Comparison of ENCODE assay signal across 14 cellular contexts in genomic region chr16:86824751-86825310, GRCh38.
DNase-seq lines count a peak whose midpoint lies in the region; ATAC-seq and TF ChIP-seq lines count a peak whose summit lies in the region.
"Had no signal": no experiment of that assay in that cellular context is flagged by ENCODE, and none has a peak within 500 bp of the region (broad histone marks: within the 10 kb centered on the region; RNA-seq: fewer than 3 reads in every experiment).

No MANE protein-coding gene starts in this region.

- no peak overlapping the region for H2BK15ac ChIP-seq in mesenchymal stem cell (ENCODE audit: low read depth, poor library complexity, severe bottlenecking)

- H3K4me1 Mint-ChIP-seq in chondrocyte (ENCODE audit: low read depth) = peaks cover 39% of the 10 kb centered on the region
- H3K4me1 Mint-ChIP-seq in effector memory CD8-positive, alpha-beta T cell (ENCODE audit: low read depth in 2 of 2) = no peaks in the 10 kb centered on the region

- H3K36me3 Mint-ChIP-seq in chondrocyte (ENCODE audit: low read depth) = peaks cover 3% of the 10 kb centered on the region
- H3K36me3 Mint-ChIP-seq in effector memory CD8-positive, alpha-beta T cell (ENCODE audit: insufficient read depth) = peaks cover 3% of the 10 kb centered on the region
- H3K36me3 Mint-ChIP-seq: activated naive CD8-positive, alpha-beta T cell had no signal

- TF ChIP-seq POLR2A in NB4 (IDR thresholded peaks at IDR 0.05; ENCODE audit: extremely low read depth, insufficient read length) = no peak

- H3K18ac ChIP-seq in mesenchymal stem cell (ENCODE audit: low read depth in 1 of 2, low read length in 2 of 2) = no peak overlapping the region

- no peak overlapping the region for H3K23ac ChIP-seq in mesenchymal stem cell (ENCODE audit: low read length in 2 of 2)

- no peak overlapping the region for H4K91ac ChIP-seq in mesenchymal stem cell (ENCODE audit: low read length)

- H3K79me1 ChIP-seq in mesenchymal stem cell (replicated peaks; ENCODE audit: low read length, poor library complexity, severe bottlenecking) = no peaks in the 10 kb centered on the region

- no peak overlapping the region for H2BK120ac ChIP-seq in mesenchymal stem cell (ENCODE audit: low read depth, low read length)

- H2BK12ac ChIP-seq in mesenchymal stem cell (ENCODE audit: low read length in 2 of 2) = no peak overlapping the region

- TF ChIP-seq CTCF in NB4 (IDR thresholded peaks at IDR 0.05; ENCODE audit: low read depth, low read length) = no peak
- no peak for TF ChIP-seq CTCF in chondrocyte (IDR thresholded peaks at IDR 0.05)

- H3K4me2 ChIP-seq in BLaER1 treated with 17β-estradiol and CSF1 and Interleukin-3, amounts not matched to agents 10 nM and 100 nM = peak overlapping the region in 6 of 11 experiments; percentile 2 to 29 (median 5); a peak in 5 of 22 replicates
- no peak overlapping the region for H3K4me2 ChIP-seq in mesenchymal stem cell (ENCODE audit: low read length, poor library complexity, severe bottlenecking)

- H3K36me3 ChIP-seq in BLaER1 treated with 17β-estradiol and CSF1 and Interleukin-3, amounts not matched to agents 10 nM and 100 nM = no peaks in the 10 kb centered on the region
- no peaks in the 10 kb centered on the region for H3K36me3 ChIP-seq in mesenchymal stem cell (ENCODE audit: control insufficient read depth in 1 of 2, insufficient read depth in 2 of 2, low read depth in 1 of 2, low read length in 2 of 2)
- H3K36me3 ChIP-seq: colonic mucosa, ovary had no signal

- H4K20me1 ChIP-seq in BLaER1 treated with 17β-estradiol and CSF1 and Interleukin-3, amounts not matched to agents 10 nM and 100 nM = no peaks in the 10 kb centered on the region

- WGBS in mesenchymal stem cell = 76% methylated on average over 12 of the region's 18 CpGs

- DNase-seq in NB4 (ENCODE audit: low read depth) (peak; percentile 67), chondrocyte (ENCODE audit: low spot score) (no peak), mesenchymal stem cell (peak; percentile 17), kidney glomerular epithelial cell (lab: John Stamatoyannopoulos, UW) (no peak), NCI-H82 treated with DMSO at 0.1 percent for 48 hours (lab: John Stamatoyannopoulos, UW; ENCODE audit: unreplicated experiment) (no peak), caudate nucleus (lab: John Stamatoyannopoulos, UW) (no peak)
- DNase-seq in effector memory CD8-positive, alpha-beta T cell = no peak
- DNase-seq: activated CD8-positive, alpha-beta memory T cell treated with anti-CD3 and anti-CD28 coated beads, Interleukin-2, amount 50 U/mL, for 48 hours; colonic mucosa; HFFc6; ovary had no signal

- H3K27ac ChIP-seq in BLaER1 treated with 17β-estradiol and CSF1 and Interleukin-3, amounts not matched to agents 10 nM and 100 nM = no peak overlapping the region
- H3K27ac ChIP-seq in mesenchymal stem cell (ENCODE audit: low read length, poor library complexity, severe bottlenecking) (peak overlapping the region; percentile 13), caudate nucleus (ENCODE audit: low read depth, low read length) (no peak overlapping the region)
- H3K27ac ChIP-seq: colonic mucosa, HL-60, ovary had no signal

- no peak overlapping the region for H3K9ac ChIP-seq in BLaER1 treated with 17β-estradiol and CSF1 and Interleukin-3, amounts not matched to agents 10 nM and 100 nM
- no peak overlapping the region for H3K9ac ChIP-seq in mesenchymal stem cell (ENCODE audit: low read length)

- H2BK5ac ChIP-seq in mesenchymal stem cell (ENCODE audit: low read depth, low read length, poor library complexity, severe bottlenecking) = no peak overlapping the region

- H3K27ac Mint-ChIP-seq in chondrocyte (ENCODE audit: unreplicated experiment) = peak overlapping the region; percentile 91
- H3K27ac Mint-ChIP-seq in effector memory CD8-positive, alpha-beta T cell = no peak overlapping the region
- H3K27ac Mint-ChIP-seq: activated naive CD8-positive, alpha-beta T cell; HFFc6 had no signal

- H3K4me3 Mint-ChIP-seq in chondrocyte (ENCODE audit: unreplicated experiment) = no peak overlapping the region
- H3K4me3 Mint-ChIP-seq in effector memory CD8-positive, alpha-beta T cell = no peak overlapping the region
- H3K4me3 Mint-ChIP-seq: activated naive CD8-positive, alpha-beta T cell; HFFc6 had no signal

- H3K14ac ChIP-seq in mesenchymal stem cell (ENCODE audit: low read length in 2 of 2) = peak overlapping the region in 1 of 2 experiments; percentile 68

- peaks cover 4% of the 10 kb centered on the region for H3K9me3 Mint-ChIP-seq in chondrocyte (ENCODE audit: low read depth)
- no peaks in the 10 kb centered on the region for H3K9me3 Mint-ChIP-seq in effector memory CD8-positive, alpha-beta T cell
- H3K9me3 Mint-ChIP-seq: HFFc6 had no signal

- no peak overlapping the region for H4K8ac ChIP-seq in mesenchymal stem cell (ENCODE audit: low read length)

- no peaks in the 10 kb centered on the region for H3K27me3 Mint-ChIP-seq in chondrocyte (ENCODE audit: low read depth)
- H3K27me3 Mint-ChIP-seq in effector memory CD8-positive, alpha-beta T cell = peaks cover 49 to 88% of the 10 kb centered on the region in 2 donors

- no peak overlapping the region for H3K4me3 ChIP-seq in BLaER1 treated with 17β-estradiol and CSF1 and Interleukin-3, amounts not matched to agents 10 nM and 100 nM
- H3K4me3 ChIP-seq in NB4 (ENCODE audit: low read depth, low read length) (no peak overlapping the region), mesenchymal stem cell (ENCODE audit: insufficient read depth in 1 of 2, low read depth in 1 of 2, low read length in 2 of 2) (no peak overlapping the region)
- H3K4me3 ChIP-seq: colonic mucosa, ovary had no signal

- peaks cover 11 to 32% (median 29%) of the 10 kb centered on the region in 11 experiments; a peak in 21 of 22 replicates for H3K27me3 ChIP-seq in BLaER1 treated with 17β-estradiol and CSF1 and Interleukin-3, amounts not matched to agents 10 nM and 100 nM
- peaks cover 0 to 100% of the 10 kb centered on the region in 2 experiments for H3K27me3 ChIP-seq in mesenchymal stem cell (ENCODE audit: control insufficient read depth in 1 of 2, insufficient read depth in 1 of 2, low read length in 2 of 2)
- H3K27me3 ChIP-seq: colonic mucosa, ovary had no signal

- no peak for ATAC-seq in effector memory CD8-positive, alpha-beta T cell (replicated peaks)

- H2AFZ ChIP-seq in mesenchymal stem cell (ENCODE audit: low read depth, low read length) = no peak overlapping the region

- no peak overlapping the region for H2AK5ac ChIP-seq in mesenchymal stem cell (ENCODE audit: low read length, severe bottlenecking)

- H3K4me1 ChIP-seq in BLaER1 treated with 17β-estradiol and CSF1 and Interleukin-3, amounts not matched to agents 10 nM and 100 nM = peaks cover 0 to 26% (median 20%) of the 10 kb centered on the region in 10 experiments; a peak in 17 of 20 replicates
- peaks cover 21% of the 10 kb centered on the region for H3K4me1 ChIP-seq in mesenchymal stem cell (ENCODE audit: control insufficient read depth, insufficient read depth, low read depth, low read length)
- H3K4me1 ChIP-seq: colonic mucosa had no signal

- H3K9me3 ChIP-seq in BLaER1 treated with 17β-estradiol and CSF1 and Interleukin-3, amounts not matched to agents 10 nM and 100 nM (replicated peaks in 1 of 11) = no peaks in the 10 kb centered on the region
- H3K9me3 ChIP-seq in mesenchymal stem cell (ENCODE audit: control insufficient read depth, low read length) = peaks cover 6% of the 10 kb centered on the region
- H3K9me3 ChIP-seq: colonic mucosa, ovary had no signal

- no peak overlapping the region for H3K4ac ChIP-seq in mesenchymal stem cell (ENCODE audit: low read depth in 1 of 2, low read length in 2 of 2)

Comparison
In these comparisons a context has a peak if more than half of its experiments do, and no peak if none do; other contexts are left out.
1. DNase-seq: peak in NB4 (single experiment) and mesenchymal stem cell (single experiment); none in chondrocyte (single experiment), effector memory CD8-positive, alpha-beta T cell (0 of 3), kidney glomerular epithelial cell (single experiment), NCI-H82 treated with DMSO at 0.1 percent for 48 hours (single experiment) and caudate nucleus (0 of 61).